Comparison of ENCODE assay signal across 14 cellular contexts in the genomic region with DNA sequence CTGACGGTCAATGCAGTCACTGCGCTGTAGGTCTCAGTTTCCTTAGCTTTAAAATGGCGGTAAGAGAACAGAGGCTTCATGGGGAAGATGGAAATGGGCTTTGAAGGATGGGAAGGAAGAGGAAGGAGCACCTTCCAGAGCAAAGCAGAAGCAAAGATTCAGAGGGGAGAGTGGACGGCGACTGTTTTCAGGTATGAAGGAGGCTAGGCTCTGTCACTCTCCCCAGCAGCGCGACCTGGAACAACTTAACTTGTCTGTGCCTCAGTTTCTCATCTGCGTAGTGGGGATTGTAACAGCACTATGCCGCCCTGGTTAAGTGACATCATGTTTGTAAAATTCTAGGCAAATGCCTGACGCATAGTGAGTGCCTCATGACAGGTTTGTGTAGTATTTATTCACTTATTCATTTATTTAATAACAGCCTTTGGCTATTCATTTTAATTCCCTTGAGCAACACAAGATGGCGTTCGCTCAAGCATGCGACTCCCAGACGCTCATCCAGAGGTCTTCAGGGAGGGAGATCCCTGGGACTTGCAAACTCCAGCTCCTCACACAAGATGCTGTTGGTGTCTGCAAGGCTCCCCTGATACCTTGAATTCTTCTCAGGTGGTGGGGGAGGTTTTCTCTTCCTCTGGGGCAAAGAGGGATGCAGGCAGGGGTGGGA.
DNase-seq lines count a peak whose midpoint lies in the region; ATAC-seq and TF ChIP-seq lines count a peak whose summit lies in the region.
"Had no signal": no experiment of that assay in that cellular context is flagged by ENCODE, and none has a peak within 500 bp of the region (broad histone marks: within the 10 kb centered on the region; RNA-seq: fewer than 3 reads in every experiment).

No MANE protein-coding gene starts in this region.

- H3K36me3 Mint-ChIP-seq in GM23338 (ENCODE audit: low read depth) (no peaks in the 10 kb centered on the region), mesothelial cell of epicardium (no peaks in the 10 kb centered on the region)
- H3K36me3 Mint-ChIP-seq: activated naive CD4-positive, alpha-beta T cell treated with anti-CD3 and anti-CD28 coated beads, Interleukin-2, amount 50 U/mL, for 24 hours; brain; CD4-positive, CD25-positive, alpha-beta regulatory T cell had no signal

- H3K9me2 ChIP-seq in GM23338 (ENCODE audit: insufficient read depth): no peaks in the 10 kb centered on the region; the same call in 1 of the 2 replicates

- H3K4me1 Mint-ChIP-seq in GM23338: peaks cover 7% of the 10 kb centered on the region; the same call in 1 of the 3 replicates
- H3K4me1 Mint-ChIP-seq in mesothelial cell of epicardium: peaks cover 39% of the 10 kb centered on the region
- H3K4me1 Mint-ChIP-seq: activated naive CD4-positive, alpha-beta T cell treated with anti-CD3 and anti-CD28 coated beads, Interleukin-2, amount 50 U/mL, for 24 hours; CD4-positive, CD25-positive, alpha-beta regulatory T cell had no signal

- peak overlapping the region; percentile 66 for H2AFZ ChIP-seq in GM23338

- POLR2A ChIA-PET in AG04450 (lab: Yijun Ruan, JAX): no interaction called here

- ATAC-seq in GM23338: no peak

- H3K4me1 ChIP-seq in GM23338 (ENCODE audit: insufficient read depth) (no peaks in the 10 kb centered on the region), vagina (peaks cover 26% of the 10 kb centered on the region)

- H3F3A ChIP-seq in GM23338 (replicated peaks; ENCODE audit: low read depth): no peaks in the 10 kb centered on the region

- H3K9me3 Mint-ChIP-seq in GM23338: no peaks in the 10 kb centered on the region; the same call in 2 of the 3 replicates
- no peaks in the 10 kb centered on the region for H3K9me3 Mint-ChIP-seq in mesothelial cell of epicardium
- H3K9me3 Mint-ChIP-seq: activated naive CD4-positive, alpha-beta T cell treated with anti-CD3 and anti-CD28 coated beads, Interleukin-2, amount 50 U/mL, for 24 hours; brain; CD4-positive, CD25-positive, alpha-beta regulatory T cell had no signal

- H3K4me3 Mint-ChIP-seq in GM23338 (no peak overlapping the region), mesothelial cell of epicardium (no peak overlapping the region)
- H3K4me3 Mint-ChIP-seq: activated naive CD4-positive, alpha-beta T cell treated with anti-CD3 and anti-CD28 coated beads, Interleukin-2, amount 50 U/mL, for 24 hours; brain; CD4-positive, CD25-positive, alpha-beta regulatory T cell had no signal

- H3K27me3 Mint-ChIP-seq in GM23338 (ENCODE audit: insufficient read depth, low read depth, poor library complexity) (peaks cover 6% of the 10 kb centered on the region), mesothelial cell of epicardium (ENCODE audit: low read depth) (no peaks in the 10 kb centered on the region)
- H3K27me3 Mint-ChIP-seq: CD4-positive, CD25-positive, alpha-beta regulatory T cell had no signal

- no peak overlapping the region for H3K4me2 ChIP-seq in GM23338
- H3K4me2 ChIP-seq: smooth muscle cell had no signal

- no peak overlapping the region for H3K27ac ChIP-seq in AG04450 (ENCODE audit: low read depth, low read length)
- no peak overlapping the region for H3K27ac ChIP-seq in GM23338 (ENCODE audit: low read depth)
- no peak overlapping the region for H3K27ac ChIP-seq in vagina
- H3K27ac ChIP-seq: neutrophil had no signal

- no peak overlapping the region for H3K27ac Mint-ChIP-seq in GM23338
- H3K27ac Mint-ChIP-seq in mesothelial cell of epicardium: peak overlapping the region; percentile 50
- H3K27ac Mint-ChIP-seq: activated naive CD4-positive, alpha-beta T cell treated with anti-CD3 and anti-CD28 coated beads, Interleukin-2, amount 50 U/mL, for 24 hours; CD4-positive, CD25-positive, alpha-beta regulatory T cell had no signal

- TF ChIP-seq CTCF in AG04450 (IDR thresholded peaks at IDR 0.05; ENCODE audit: low read depth, low read length) (peak; percentile 18; the same call in 1 of the 2 replicates), GM23338 (conservative IDR thresholded peaks at IDR 0.05; ENCODE audit: low read depth in 2 of 2) (peak; percentile 16 to 30; a peak in 3 of 4 replicates), mesothelial cell of epicardium (IDR thresholded peaks at IDR 0.05; ENCODE audit: unreplicated experiment) (no peak), vagina (IDR thresholded peaks at IDR 0.05) (no peak)

- DNase-seq in AG04450 (ENCODE audit: low read depth, low spot score) (no peak), GM23338 (ENCODE audit: low spot score) (peak; percentile 8), SK-MEL-5 (ENCODE audit: low read depth, low spot score) (peak; percentile 44), mesothelial cell of epicardium (ENCODE audit: low spot score in 2 of 2, unreplicated experiment in 2 of 2) (peak in 1 of 2 experiments; percentile 16), glomerular visceral epithelial cell (ENCODE audit: extremely low spot score) (no peak), vagina (ENCODE audit: extremely low spot score in 2 of 2) (no peak)
- no peak for DNase-seq in stimulated activated naive CD4-positive, alpha-beta T cell treated with Interleukin-2 at 50 U/mL for 16 hours (lab: John Stamatoyannopoulos, UW)
- DNase-seq in activated CD4-positive, alpha-beta T cell treated with anti-CD3 and anti-CD28 coated beads for 4 hours: no peak
- DNase-seq: CD4-positive, CD25-positive, alpha-beta regulatory T cell; glutamatergic neuron had no signal

- peaks cover 2% of the 10 kb centered on the region for H3K27me3 ChIP-seq in AG04450 (ENCODE audit: control insufficient read depth, insufficient read depth, low read length)
- no peaks in the 10 kb centered on the region for H3K27me3 ChIP-seq in GM23338 (ENCODE audit: insufficient read depth)
- H3K27me3 ChIP-seq in vagina: no peaks in the 10 kb centered on the region

- H3K9me3 ChIP-seq in AG04450 (ENCODE audit: control insufficient read depth, insufficient read depth, low read length) (no peaks in the 10 kb centered on the region; the same call in 1 of the 2 replicates), vagina (no peaks in the 10 kb centered on the region)
- H3K9me3 ChIP-seq: neutrophil had no signal

- H3K36me3 ChIP-seq in GM23338 (ENCODE audit: insufficient read depth): no peaks in the 10 kb centered on the region
- no peaks in the 10 kb centered on the region for H3K36me3 ChIP-seq in vagina
- H3K36me3 ChIP-seq: neutrophil had no signal

- TF ChIP-seq POLR2A in vagina (IDR thresholded peaks at IDR 0.05): no peak

- intact Hi-C loops in vagina (cut with DNase I): no loop called here

- CTCF ChIA-PET in AG04450 (lab: Charles Lee): interaction anchor here (1.6 kb wide), 1 partner anchor 9 kb away, joined by 4 read pairs; no protein-coding TSS in a partner anchor

- in situ Hi-C loops in SK-MEL-5 (cut with HindIII; ENCODE audit: low pct_unique_long_range_greater_than_20kb, low sequenced_read_pairs): no loop called here

- H3K4me3 ChIP-seq in AG04450 (ENCODE audit: low read depth, low read length): no peak overlapping the region
- H3K4me3 ChIP-seq in GM23338: no peak overlapping the region
- H3K4me3 ChIP-seq in vagina: no peak overlapping the region
- H3K4me3 ChIP-seq: smooth muscle cell had no signal

- H3K79me2 ChIP-seq in GM23338 (replicated peaks; ENCODE audit: insufficient read depth): no peaks in the 10 kb centered on the region

- H4K20me1 ChIP-seq in GM23338 (replicated peaks; ENCODE audit: insufficient read depth): no peaks in the 10 kb centered on the region

TF ChIP-seq in GM23338, 12 proteins besides CTCF, POLR2A, EP300 and RAD21 (continues in another document):
- TF ChIP-seq, protein P1, sequence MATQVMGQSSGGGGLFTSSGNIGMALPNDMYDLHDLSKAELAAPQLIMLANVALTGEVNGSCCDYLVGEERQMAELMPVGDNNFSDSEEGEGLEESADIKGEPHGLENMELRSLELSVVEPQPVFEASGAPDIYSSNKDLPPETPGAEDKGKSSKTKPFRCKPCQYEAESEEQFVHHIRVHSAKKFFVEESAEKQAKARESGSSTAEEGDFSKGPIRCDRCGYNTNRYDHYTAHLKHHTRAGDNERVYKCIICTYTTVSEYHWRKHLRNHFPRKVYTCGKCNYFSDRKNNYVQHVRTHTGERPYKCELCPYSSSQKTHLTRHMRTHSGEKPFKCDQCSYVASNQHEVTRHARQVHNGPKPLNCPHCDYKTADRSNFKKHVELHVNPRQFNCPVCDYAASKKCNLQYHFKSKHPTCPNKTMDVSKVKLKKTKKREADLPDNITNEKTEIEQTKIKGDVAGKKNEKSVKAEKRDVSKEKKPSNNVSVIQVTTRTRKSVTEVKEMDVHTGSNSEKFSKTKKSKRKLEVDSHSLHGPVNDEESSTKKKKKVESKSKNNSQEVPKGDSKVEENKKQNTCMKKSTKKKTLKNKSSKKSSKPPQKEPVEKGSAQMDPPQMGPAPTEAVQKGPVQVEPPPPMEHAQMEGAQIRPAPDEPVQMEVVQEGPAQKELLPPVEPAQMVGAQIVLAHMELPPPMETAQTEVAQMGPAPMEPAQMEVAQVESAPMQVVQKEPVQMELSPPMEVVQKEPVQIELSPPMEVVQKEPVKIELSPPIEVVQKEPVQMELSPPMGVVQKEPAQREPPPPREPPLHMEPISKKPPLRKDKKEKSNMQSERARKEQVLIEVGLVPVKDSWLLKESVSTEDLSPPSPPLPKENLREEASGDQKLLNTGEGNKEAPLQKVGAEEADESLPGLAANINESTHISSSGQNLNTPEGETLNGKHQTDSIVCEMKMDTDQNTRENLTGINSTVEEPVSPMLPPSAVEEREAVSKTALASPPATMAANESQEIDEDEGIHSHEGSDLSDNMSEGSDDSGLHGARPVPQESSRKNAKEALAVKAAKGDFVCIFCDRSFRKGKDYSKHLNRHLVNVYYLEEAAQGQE (IDR thresholded peaks at IDR 0.05; ENCODE audit: unreplicated experiment): no peak
- no peak for TF ChIP-seq POLR2AphosphoS5 (IDR thresholded peaks at IDR 0.05; ENCODE audit: low read depth)
- TF ChIP-seq STAT1 (IDR thresholded peaks at IDR 0.05; ENCODE audit: unreplicated experiment): no peak

Comparison
In these comparisons a context has a peak if more than half of its experiments do, and no peak if none do; other contexts are left out.
1. DNase-seq: peak in GM23338 (single experiment) and SK-MEL-5 (single experiment); none in AG04450 (single experiment), glomerular visceral epithelial cell (single experiment), stimulated activated naive CD4-positive, alpha-beta T cell treated with Interleukin-2 at 50 U/mL for 16 hours (single experiment), vagina (0 of 2) and activated CD4-positive, alpha-beta T cell treated with anti-CD3 and anti-CD28 coated beads for 4 hours (0 of 2).
2. CTCF ChIP-seq: peak in AG04450 (single experiment) and GM23338 (2 of 2); none in mesothelial cell of epicardium (single experiment) and vagina (0 of 3).